ENCODE assay signal across 14 cellular contexts in genomic region chr1:172699695-172700094, GRCh38. TPM values are rescaled to one million over a fixed set of nuclear protein-coding genes. Genes with fewer than 3 reads are reported as not detected.
DNase-seq lines count a peak whose midpoint lies in the region; ATAC-seq and TF ChIP-seq lines count a peak whose summit lies in the region.
"Had no signal": no experiment of that assay in that cellular context is flagged by ENCODE, and none has a peak within 500 bp of the region (broad histone marks: within the 10 kb centered on the region; RNA-seq: fewer than 3 reads in every experiment).

No MANE protein-coding gene starts in this region.

- no peak overlapping the region for H3K9ac ChIP-seq in MM.1S (ENCODE audit: low read length)

- peak overlapping the region; percentile 23; the same call in 1 of the 2 replicates for H3K4me2 ChIP-seq in MM.1S (ENCODE audit: low read depth, low read length)

- no peaks in the 10 kb centered on the region for H3K9me2 ChIP-seq in MM.1S (replicated peaks; ENCODE audit: insufficient read depth, low read length)

- no peaks in the 10 kb centered on the region for H3K36me3 ChIP-seq in MM.1S (replicated peaks; ENCODE audit: insufficient read depth, low read length)
- H3K36me3 ChIP-seq in brain microvascular endothelial cell (replicated peaks) = no peaks in the 10 kb centered on the region
- no peaks in the 10 kb centered on the region for H3K36me3 ChIP-seq in naive thymus-derived CD4-positive, alpha-beta T cell (ENCODE audit: control insufficient read depth in 2 of 3, insufficient read depth in 3 of 3, low read length in 3 of 3)
- H3K36me3 ChIP-seq: MG63 had no signal

- H3K27ac ChIP-seq in MM.1S (ENCODE audit: low read length) (peak overlapping the region; percentile 53; the same call in 1 of the 2 replicates), brain microvascular endothelial cell (peak overlapping the region; percentile 2)
- peak overlapping the region; percentile 26 for H3K27ac ChIP-seq in naive thymus-derived CD4-positive, alpha-beta T cell (ENCODE audit: low read depth, low read length)
- H3K27ac ChIP-seq: HL-60 had no signal

- TF ChIP-seq CTCF in MM.1S (IDR thresholded peaks at IDR 0.05; ENCODE audit: low read length) = no peak
- TF ChIP-seq CTCF in brain microvascular endothelial cell (IDR thresholded peaks at IDR 0.05; ENCODE audit: low read depth, low read length, missing control alignments) = no peak

- CTCF ChIA-PET in activated CD8-positive, alpha-beta memory T cell treated with anti-CD3 and anti-CD28 coated beads, Interleukin-2, amount 10 ng/mL, durations not matched to agents 7 days and 5 days (lab: Charles Lee) = interaction anchor here (0.8 to 2.2 kb wide), 11 partner anchors 9 to 90 kb away, joined by 3 to 8 read pairs (median 5); partner anchors contain the start of gene FASLG
- CTCF ChIA-PET in naive thymus-derived CD4-positive, alpha-beta T cell (lab: Charles Lee) = interaction anchor here (0.6 to 1.3 kb wide), 3 partner anchors 17 to 45 kb away, joined by 3 to 4 read pairs (median 3); no protein-coding TSS in a partner anchor

- H3K36me3 Mint-ChIP-seq in activated CD8-positive, alpha-beta memory T cell treated with anti-CD3 and anti-CD28 coated beads, Interleukin-2, amount 10 ng/mL, durations not matched to agents 7 days and 5 days = peaks cover 10% of the 10 kb centered on the region
- peaks cover 0 to 8% (median 0%) of the 10 kb centered on the region in 5 donors for H3K36me3 Mint-ChIP-seq in naive thymus-derived CD4-positive, alpha-beta T cell
- H3K36me3 Mint-ChIP-seq: type B pancreatic cell had no signal

- intact Hi-C loops in naive thymus-derived CD4-positive, alpha-beta T cell (cut with micrococcal nuclease) = loop anchor here (1.0 to 10.0 kb wide), 9 partner anchors 9 to 515 kb away; no protein-coding TSS in a partner anchor

- no peak for ATAC-seq in activated CD8-positive, alpha-beta memory T cell treated with anti-CD3 and anti-CD28 coated beads, Interleukin-2, amount 10 ng/mL, durations not matched to agents 7 days and 5 days
- ATAC-seq in naive thymus-derived CD4-positive, alpha-beta T cell = no peak
- ATAC-seq in HG02981 (IDR thresholded peaks at IDR 0.05; ENCODE audit: unreplicated experiment) (no peak), GM18502 (IDR thresholded peaks at IDR 0.05; ENCODE audit: poor library complexity, unreplicated experiment) (no peak)

- no peaks in the 10 kb centered on the region for H3K27me3 Mint-ChIP-seq in activated CD8-positive, alpha-beta memory T cell treated with anti-CD3 and anti-CD28 coated beads, Interleukin-2, amount 10 ng/mL, durations not matched to agents 7 days and 5 days
- no peaks in the 10 kb centered on the region for H3K27me3 Mint-ChIP-seq in naive thymus-derived CD4-positive, alpha-beta T cell
- H3K27me3 Mint-ChIP-seq: type B pancreatic cell had no signal

- H3K9me3 Mint-ChIP-seq in activated CD8-positive, alpha-beta memory T cell treated with anti-CD3 and anti-CD28 coated beads, Interleukin-2, amount 10 ng/mL, durations not matched to agents 7 days and 5 days (ENCODE audit: low read depth) = peaks cover 5% of the 10 kb centered on the region
- H3K9me3 Mint-ChIP-seq in naive thymus-derived CD4-positive, alpha-beta T cell = peaks cover 0 to 7% (median 0%) of the 10 kb centered on the region in 11 donors
- H3K9me3 Mint-ChIP-seq: type B pancreatic cell had no signal

- in situ Hi-C loops in brain microvascular endothelial cell (cut with HindIII; ENCODE audit: low pct_ligation_motif_present, low sequenced_read_pairs) = no loop called here

- H4K20me1 ChIP-seq in MM.1S (ENCODE audit: insufficient read depth, low read length) = no peaks in the 10 kb centered on the region

- peaks cover 44% of the 10 kb centered on the region for H3K4me1 ChIP-seq in MM.1S (ENCODE audit: low read length)
- H3K4me1 ChIP-seq in naive thymus-derived CD4-positive, alpha-beta T cell (ENCODE audit: control insufficient read depth in 2 of 2, insufficient read depth in 2 of 2, low read length in 2 of 2) = peaks cover 82 to 86% of the 10 kb centered on the region in 2 donors

- H3K4me3 ChIP-seq in MM.1S (ENCODE audit: low read length) (no peak overlapping the region), brain microvascular endothelial cell (ENCODE audit: low read depth, low read length) (no peak overlapping the region)
- H3K4me3 ChIP-seq in naive thymus-derived CD4-positive, alpha-beta T cell (ENCODE audit: low read length) = peak overlapping the region; percentile 37
- H3K4me3 ChIP-seq: MG63 had no signal

- POLR2A ChIA-PET in naive thymus-derived CD4-positive, alpha-beta T cell (lab: Charles Lee) = interaction anchor here (0.9 to 1.9 kb wide), 5 partner anchors 9 to 61 kb away, joined by 3 to 6 read pairs (median 4); no protein-coding TSS in a partner anchor

- no peak for DNase-seq in activated CD8-positive, alpha-beta memory T cell treated with anti-CD3 and anti-CD28 coated beads, Interleukin-2, amount 10 ng/mL, durations not matched to agents 7 days and 5 days
- no peak for DNase-seq in activated CD8-positive, alpha-beta memory T cell treated with anti-CD3 and anti-CD28 coated beads for 24 hours
- DNase-seq in MM.1S (no peak), brain microvascular endothelial cell (no peak), DMS79 treated with DMSO at 0.1 percent for 48 hours (lab: John Stamatoyannopoulos, UW) (no peak)
- no peak for DNase-seq in naive thymus-derived CD4-positive, alpha-beta T cell
- DNase-seq: ACHN, DMS 273 treated with DMSO at 0.1 percent for 48 hours, MG63 had no signal

- no peaks in the 10 kb centered on the region for H3K79me2 ChIP-seq in MM.1S (ENCODE audit: low read length)

- H3F3A ChIP-seq in MM.1S (ENCODE audit: insufficient read depth, low read length) = peaks cover 22% of the 10 kb centered on the region

- H3K27ac Mint-ChIP-seq in activated CD8-positive, alpha-beta memory T cell treated with anti-CD3 and anti-CD28 coated beads, Interleukin-2, amount 10 ng/mL, durations not matched to agents 7 days and 5 days = peak overlapping the region; percentile 98
- peak overlapping the region in 7 of 9 donors; percentile 87 to 98 (median 92) for H3K27ac Mint-ChIP-seq in naive thymus-derived CD4-positive, alpha-beta T cell
- H3K27ac Mint-ChIP-seq: type B pancreatic cell had no signal

- peaks cover 56% of the 10 kb centered on the region for H3K4me1 Mint-ChIP-seq in activated CD8-positive, alpha-beta memory T cell treated with anti-CD3 and anti-CD28 coated beads, Interleukin-2, amount 10 ng/mL, durations not matched to agents 7 days and 5 days
- peaks cover 0 to 53% (median 0%) of the 10 kb centered on the region in 7 donors for H3K4me1 Mint-ChIP-seq in naive thymus-derived CD4-positive, alpha-beta T cell

- H3K4me3 Mint-ChIP-seq in activated CD8-positive, alpha-beta memory T cell treated with anti-CD3 and anti-CD28 coated beads, Interleukin-2, amount 10 ng/mL, durations not matched to agents 7 days and 5 days = peak overlapping the region; percentile 58
- peak overlapping the region; percentile 61 to 81 (median 76) for H3K4me3 Mint-ChIP-seq in naive thymus-derived CD4-positive, alpha-beta T cell
- H3K4me3 Mint-ChIP-seq: type B pancreatic cell had no signal

- no peak overlapping the region for H2AFZ ChIP-seq in MM.1S (ENCODE audit: low read length)

- H3K9me3 ChIP-seq in MM.1S (replicated peaks; ENCODE audit: insufficient read depth, low read length) = no peaks in the 10 kb centered on the region
- no peaks in the 10 kb centered on the region for H3K9me3 ChIP-seq in naive thymus-derived CD4-positive, alpha-beta T cell (ENCODE audit: control insufficient read depth in 2 of 3, low read length in 3 of 3)
- H3K9me3 ChIP-seq: MG63 had no signal

- H3K27me3 ChIP-seq in MM.1S (replicated peaks; ENCODE audit: insufficient read depth, low read length) = no peaks in the 10 kb centered on the region
- H3K27me3 ChIP-seq in brain microvascular endothelial cell (replicated peaks) = no peaks in the 10 kb centered on the region
- no peaks in the 10 kb centered on the region for H3K27me3 ChIP-seq in naive thymus-derived CD4-positive, alpha-beta T cell (ENCODE audit: control insufficient read depth in 2 of 2, insufficient read depth in 2 of 2, low read length in 2 of 2)
- H3K27me3 ChIP-seq: MG63 had no signal

RNA-seq across cellular contexts. Expression of gene FASLG, which starts 40.8 kb away (rescaled TPM):
- 10 to 100 TPM; 21.0 to 36.1 TPM for total RNA-seq in activated CD8-positive, alpha-beta memory T cell treated with anti-CD3 and anti-CD28 coated beads, Interleukin-2, amount 10 ng/mL, durations not matched to agents 7 days and 5 days
- 1 to 10 TPM in 2 of 5 experiments, under 1 TPM in 2, not detected in 1; 0.24 to 5.6 (median 1.9) TPM for total RNA-seq in naive thymus-derived CD4-positive, alpha-beta T cell
- polyA plus RNA-seq in naive thymus-derived CD4-positive, alpha-beta T cell = not detected
- total RNA-seq: glomerular endothelial cell had no signal

Comparison
In these comparisons a context has a peak if more than half of its experiments do, and no peak if none do; other contexts are left out.
1. H3K27ac ChIP-seq: peak in every context shown above with its lines; median percentile 53 in MM.1S; 26 in naive thymus-derived CD4-positive, alpha-beta T cell; 2 in brain microvascular endothelial cell.